In the genomic region with DNA sequence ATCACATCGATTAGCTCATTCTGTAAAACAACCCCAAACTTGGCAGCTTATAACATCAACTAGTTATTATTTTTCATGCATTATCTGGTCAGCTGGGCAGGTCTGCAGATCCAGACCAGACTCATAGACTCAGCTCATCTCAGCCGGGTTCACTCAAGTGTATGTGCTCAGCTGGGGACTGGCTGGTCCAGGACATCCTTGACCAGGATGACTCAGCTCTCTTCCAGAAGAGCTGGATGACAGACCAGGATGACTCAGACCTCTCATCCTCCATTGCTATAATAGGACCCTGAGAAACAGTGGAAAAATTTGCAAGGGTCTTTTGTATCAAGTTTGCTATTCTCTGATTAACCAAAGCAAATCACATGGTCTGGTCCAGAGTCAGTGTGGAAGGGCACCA, we compare ENCODE assay signal across 10 cellular contexts.
DNase-seq lines count a peak whose midpoint lies in the region; ATAC-seq and TF ChIP-seq lines count a peak whose summit lies in the region.
"Had no signal": no experiment of that assay in that cellular context is flagged by ENCODE, and none has a peak within 500 bp of the region (broad histone marks: within the 10 kb centered on the region; RNA-seq: fewer than 3 reads in every experiment).

No MANE protein-coding gene starts in this region.

- no TSS peak for BruUV-seq in mammary epithelial cell (replicated peaks; lab: Mats Ljungman, UMichigan)

- no peak overlapping the region for H2BK120ac ChIP-seq in mesenchymal stem cell (ENCODE audit: low read depth, low read length)

- 75% methylated on average over 2 of the region's 2 CpGs for WGBS in mammary epithelial cell (ENCODE audit: low coverage, missing lambda C conversion rate)
- 32% methylated on average over 2 of the region's 2 CpGs for WGBS in mesenchymal stem cell

- no peak overlapping the region for H3K4ac ChIP-seq in mesenchymal stem cell (ENCODE audit: low read depth in 1 of 2, low read length in 2 of 2)

- in situ Hi-C loops in mammary epithelial cell (cut with MboI; ENCODE audit: low sequenced_read_pairs in 2 of 2), result no loop called here
- in situ Hi-C loops in G401 (cut with HindIII; ENCODE audit: low sequenced_read_pairs), result no loop called here

- no peak overlapping the region for H3K4me3 ChIP-seq in mammary epithelial cell (replicated peaks in 1 of 3; ENCODE audit: insufficient read depth in 1 of 3, low read depth in 2 of 3, low read length in 3 of 3)
- no peak overlapping the region for H3K4me3 ChIP-seq in mesenchymal stem cell (ENCODE audit: insufficient read depth in 1 of 2, low read depth in 1 of 2, low read length in 2 of 2)

- no peaks in the 10 kb centered on the region for H3K27me3 Mint-ChIP-seq in glutamatergic neuron (ENCODE audit: unreplicated experiment)
- H3K27me3 Mint-ChIP-seq in activated T-cell treated with anti-CD3 and anti-CD28 coated beads, Interleukin-2, amount 50 U/mL, for 72 hours (ENCODE audit: low read depth), result no peaks in the 10 kb centered on the region

- H2AFZ ChIP-seq in mammary epithelial cell (ENCODE audit: low read depth, low read length) (no peak overlapping the region), mesenchymal stem cell (ENCODE audit: low read depth, low read length) (no peak overlapping the region)

- dilution Hi-C loops in mammary epithelial cell (cut with HindIII; ENCODE audit: low sequenced_read_pairs), result no loop called here

- H3K4me1 ChIP-seq in mammary epithelial cell (ENCODE audit: insufficient read depth, low read length), result peaks cover 7% of the 10 kb centered on the region
- peaks cover 6% of the 10 kb centered on the region for H3K4me1 ChIP-seq in mesenchymal stem cell (ENCODE audit: control insufficient read depth, insufficient read depth, low read depth, low read length)

- no peak overlapping the region for H3K4me3 Mint-ChIP-seq in glutamatergic neuron (ENCODE audit: unreplicated experiment)
- no peak overlapping the region for H3K4me3 Mint-ChIP-seq in activated T-cell treated with anti-CD3 and anti-CD28 coated beads, Interleukin-2, amount 50 U/mL, for 72 hours

- ATAC-seq in activated T-cell treated with anti-CD3 and anti-CD28 coated beads, Interleukin-2, amount 50 U/mL, for 72 hours (replicated peaks in 1 of 2), result no peak

- H3K79me2 ChIP-seq in mammary epithelial cell (ENCODE audit: insufficient read depth, low read length), result no peaks in the 10 kb centered on the region

- H3K27ac ChIP-seq in mammary epithelial cell (ENCODE audit: insufficient read depth, low read depth, low read length), result no peak overlapping the region
- H3K27ac ChIP-seq in mesenchymal stem cell (ENCODE audit: low read length, poor library complexity, severe bottlenecking), result peak overlapping the region; percentile 95

- H3K27me3 ChIP-seq in mammary epithelial cell (ENCODE audit: insufficient read depth, low read length), result no peaks in the 10 kb centered on the region
- H3K27me3 ChIP-seq in mesenchymal stem cell (ENCODE audit: control insufficient read depth in 1 of 2, insufficient read depth in 1 of 2, low read length in 2 of 2), result no peaks in the 10 kb centered on the region

- H3K9me3 ChIP-seq in mammary epithelial cell (replicated peaks; ENCODE audit: insufficient read depth, low read length), result no peaks in the 10 kb centered on the region
- no peaks in the 10 kb centered on the region for H3K9me3 ChIP-seq in mesenchymal stem cell (ENCODE audit: control insufficient read depth, low read length)

- DNase-seq in Daoy (ENCODE audit: low read depth), result peak; percentile 83
- DNase-seq in NCI-H2029 treated with DMSO at 0.1 percent for 48 hours (lab: John Stamatoyannopoulos, UW), result peak; percentile 46
- peak; percentile 23 for DNase-seq in mammary epithelial cell
- peak; percentile 94 for DNase-seq in mesenchymal stem cell
- no peak for DNase-seq in NK-92 treated with Interleukin-12 subunit alpha and Interleukin-12 subunit beta, amount 100 ng/mL, for 24 hours (lab: John Stamatoyannopoulos, UW)
- DNase-seq in G401 (ENCODE audit: low spot score), result no peak
- no peak for DNase-seq in glutamatergic neuron
- DNase-seq in activated T-cell treated with anti-CD3 and anti-CD28 coated beads, Interleukin-2, amount 50 U/mL, for 72 hours, result no peak
- DNase-seq: posterior cingulate gyrus; stimulated activated naive CD4-positive, alpha-beta T cell treated with Interleukin-2 at 50 U/mL for 16 hours had no signal

- no peaks in the 10 kb centered on the region for H3K9me3 Mint-ChIP-seq in glutamatergic neuron (ENCODE audit: unreplicated experiment)
- H3K9me3 Mint-ChIP-seq in activated T-cell treated with anti-CD3 and anti-CD28 coated beads, Interleukin-2, amount 50 U/mL, for 72 hours, result no peaks in the 10 kb centered on the region

- H3K4me2 ChIP-seq in mammary epithelial cell (ENCODE audit: insufficient read depth, low read depth, low read length) (no peak overlapping the region), mesenchymal stem cell (ENCODE audit: low read length, poor library complexity, severe bottlenecking) (peak overlapping the region; percentile 11)

- peak overlapping the region in 1 of 2 experiments; percentile 48 for H3K18ac ChIP-seq in mesenchymal stem cell (ENCODE audit: low read depth in 1 of 2, low read length in 2 of 2)

- H3K27ac Mint-ChIP-seq in glutamatergic neuron (ENCODE audit: unreplicated experiment), result no peak overlapping the region
- no peak overlapping the region for H3K27ac Mint-ChIP-seq in activated T-cell treated with anti-CD3 and anti-CD28 coated beads, Interleukin-2, amount 50 U/mL, for 72 hours

- no peak overlapping the region for H4K91ac ChIP-seq in mesenchymal stem cell (ENCODE audit: low read length)

- no peaks in the 10 kb centered on the region for H3K4me1 Mint-ChIP-seq in glutamatergic neuron (ENCODE audit: low read depth, unreplicated experiment)
- H3K4me1 Mint-ChIP-seq in activated T-cell treated with anti-CD3 and anti-CD28 coated beads, Interleukin-2, amount 50 U/mL, for 72 hours (ENCODE audit: low read depth), result peaks cover 7% of the 10 kb centered on the region

- H3K9ac ChIP-seq in mammary epithelial cell (ENCODE audit: insufficient read depth, low read length), result no peak overlapping the region
- no peak overlapping the region for H3K9ac ChIP-seq in mesenchymal stem cell (ENCODE audit: low read length)

- peak overlapping the region; percentile 66 for H2AK5ac ChIP-seq in mesenchymal stem cell (ENCODE audit: low read length, severe bottlenecking)

- H3K36me3 ChIP-seq in mammary epithelial cell (ENCODE audit: insufficient read depth, low read length), result no peaks in the 10 kb centered on the region
- H3K36me3 ChIP-seq in mesenchymal stem cell (ENCODE audit: control insufficient read depth in 1 of 2, insufficient read depth in 2 of 2, low read depth in 1 of 2, low read length in 2 of 2), result peaks cover 0 to 10% of the 10 kb centered on the region in 2 experiments

- H3K36me3 Mint-ChIP-seq in glutamatergic neuron (ENCODE audit: unreplicated experiment), result no peaks in the 10 kb centered on the region
- H3K36me3 Mint-ChIP-seq in activated T-cell treated with anti-CD3 and anti-CD28 coated beads, Interleukin-2, amount 50 U/mL, for 72 hours (ENCODE audit: insufficient read depth in 2 of 2), result no peaks in the 10 kb centered on the region

- no peak overlapping the region for H2BK15ac ChIP-seq in mesenchymal stem cell (ENCODE audit: low read depth, poor library complexity, severe bottlenecking)

- no peak overlapping the region for H2BK5ac ChIP-seq in mesenchymal stem cell (ENCODE audit: low read depth, low read length, poor library complexity, severe bottlenecking)

- no peak for TF ChIP-seq CTCF in mammary epithelial cell (conservative IDR thresholded peaks at IDR 0.05 in 1 of 2, IDR thresholded peaks at IDR 0.05 in 1 of 2; ENCODE audit: extremely low read depth in 1 of 2, insufficient read depth in 1 of 2, low read depth in 1 of 2, low read length in 2 of 2)
- no peak for TF ChIP-seq CTCF in glutamatergic neuron (IDR thresholded peaks at IDR 0.05; ENCODE audit: partially characterized antibody, unreplicated experiment)

- CTCF ChIA-PET in mammary epithelial cell (lab: Charles Lee; ENCODE audit: low non-redundant PET), result no interaction called here

- H4K20me1 ChIP-seq in mammary epithelial cell (ENCODE audit: insufficient read depth, low read length), result no peaks in the 10 kb centered on the region

- H3K23ac ChIP-seq in mesenchymal stem cell (ENCODE audit: low read length in 2 of 2), result no peak overlapping the region

- no peaks in the 10 kb centered on the region for H3K79me1 ChIP-seq in mesenchymal stem cell (replicated peaks; ENCODE audit: low read length, poor library complexity, severe bottlenecking)

- H2BK12ac ChIP-seq in mesenchymal stem cell (ENCODE audit: low read length in 2 of 2), result no peak overlapping the region

- H3K14ac ChIP-seq in mesenchymal stem cell (ENCODE audit: low read length in 2 of 2), result no peak overlapping the region

- H4K8ac ChIP-seq in mesenchymal stem cell (ENCODE audit: low read length), result no peak overlapping the region

- intact Hi-C loops in mammary epithelial cell (cut with micrococcal nuclease), result loop anchor here (10.0 kb wide), 1 partner anchor 638 kb away; no protein-coding TSS in a partner anchor

Comparison
In these comparisons a context has a peak if more than half of its experiments do, and no peak if none do; other contexts are left out.
1. DNase-seq: peak in Daoy (single experiment), NCI-H2029 treated with DMSO at 0.1 percent for 48 hours (single experiment), mammary epithelial cell (single experiment) and mesenchymal stem cell (single experiment); none in NK-92 treated with Interleukin-12 subunit alpha and Interleukin-12 subunit beta, amount 100 ng/mL, for 24 hours (single experiment), G401 (single experiment), glutamatergic neuron (single experiment) and activated T-cell treated with anti-CD3 and anti-CD28 coated beads, Interleukin-2, amount 50 U/mL, for 72 hours (0 of 2).